In the genomic region with DNA sequence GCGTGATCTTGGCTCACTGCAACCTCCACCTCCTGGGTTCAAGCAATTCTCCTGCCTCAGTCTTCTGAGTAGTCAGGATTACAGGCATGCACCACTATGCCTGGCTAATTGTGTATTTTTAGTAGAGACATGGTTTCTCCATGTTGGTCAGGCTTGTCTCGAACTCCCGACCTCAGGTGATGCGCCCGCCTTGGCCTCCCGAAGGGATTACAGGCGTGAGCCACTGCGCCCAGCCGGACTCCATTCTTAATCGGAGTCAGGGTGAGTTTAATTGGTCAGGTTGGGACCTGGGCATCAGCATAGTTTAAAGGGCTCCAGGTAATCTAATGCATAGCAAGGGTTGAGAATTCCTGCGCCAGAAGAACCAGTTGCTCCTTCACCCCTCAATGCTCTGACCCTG, we compare ENCODE assay signal across 22 cellular contexts.
"Had no signal": no experiment of that assay in that cellular context is flagged by ENCODE, and none has a peak within 500 bp of the region (broad histone marks: within the 10 kb centered on the region; RNA-seq: fewer than 3 reads in every experiment).

No MANE protein-coding gene starts in this region.

- H3K36me3 Mint-ChIP-seq: mesothelial cell of epicardium had no signal

- H3K27ac Mint-ChIP-seq: dendritic cell treated with granulocyte-macrophage colony-stimulating factor and Interleukin-4, amounts not matched to agents 40 ng/mL and 50 ng/mL, for 4 days; effector memory CD8-positive, alpha-beta T cell; endodermal cell; mesothelial cell of epicardium had no signal

- H3K36me3 ChIP-seq: colonic mucosa, esophagus squamous epithelium, gastrocnemius medialis, heart right ventricle, left ventricle myocardium inferior, lower lobe of right lung had no signal

- H3K9me3 Mint-ChIP-seq: dendritic cell treated with granulocyte-macrophage colony-stimulating factor and Interleukin-4, amounts not matched to agents 40 ng/mL and 50 ng/mL, for 4 days; effector memory CD8-positive, alpha-beta T cell; mesothelial cell of epicardium had no signal

- DNase-seq: colonic mucosa; cortex of kidney; effector CD8-positive, alpha-beta T cell; effector memory CD8-positive, alpha-beta T cell; endodermal cell; erythroblast; esophagus squamous epithelium; foreskin fibroblast; foreskin melanocyte; gastrocnemius medialis; glutamatergic neuron; head of caudate nucleus; heart right ventricle; hippocampal formation; kidney glomerular epithelial cell; left colon; left ventricle myocardium inferior; lower lobe of right lung; mesenchymal stem cell had no signal

- H3K4me3 ChIP-seq: colonic mucosa, esophagus squamous epithelium, gastrocnemius medialis, heart right ventricle, left ventricle myocardium inferior, lower lobe of right lung had no signal

- H3K27ac ChIP-seq: colonic mucosa, epithelial cell of prostate, esophagus squamous epithelium, gastrocnemius medialis, heart right ventricle, left ventricle myocardium inferior, lower lobe of right lung had no signal

- H3K9me3 ChIP-seq: colonic mucosa, esophagus squamous epithelium, gastrocnemius medialis, heart right ventricle, left ventricle myocardium inferior, lower lobe of right lung had no signal

- H3K27me3 ChIP-seq: colonic mucosa, esophagus squamous epithelium, gastrocnemius medialis had no signal

- H3K4me3 Mint-ChIP-seq: dendritic cell treated with granulocyte-macrophage colony-stimulating factor and Interleukin-4, amounts not matched to agents 40 ng/mL and 50 ng/mL, for 4 days; effector memory CD8-positive, alpha-beta T cell; endodermal cell; mesothelial cell of epicardium had no signal
